ENCODE assay signal across 1 cellular context in genomic region chr11:77672276-77672675, GRCh38.
TF ChIP-seq lines count a peak whose summit lies in the region.

No MANE protein-coding gene starts in this region.

TF ChIP-seq in A549, 52 proteins besides CTCF, POLR2A, EP300 and RAD21 (continued from another document):
- no peak for TF ChIP-seq ATOH8 (CRISPR knock-in tag; IDR thresholded peaks at IDR 0.05; ENCODE audit: low read depth)
- no peak for TF ChIP-seq PHF8 (IDR thresholded peaks at IDR 0.05; ENCODE audit: borderline replicate concordance, low read depth)
- no peak for TF ChIP-seq HOXB13 (CRISPR knock-in tag; IDR thresholded peaks at IDR 0.05; ENCODE audit: low read depth)
TF ChIP-seq in A549: peak in this region for 0.
